ENCODE assay signal across 10 cellular contexts in genomic region chr7:1670894-1671875, GRCh38. TPM values are rescaled to one million over a fixed set of nuclear protein-coding genes. Genes with fewer than 3 reads are reported as not detected.
DNase-seq lines count a peak whose midpoint lies in the region; ATAC-seq and TF ChIP-seq lines count a peak whose summit lies in the region.
"Had no signal": no experiment of that assay in that cellular context is flagged by ENCODE, and none has a peak within 500 bp of the region (broad histone marks: within the 10 kb centered on the region; RNA-seq: fewer than 3 reads in every experiment).

No MANE protein-coding gene starts in this region.

- POLR2A ChIA-PET in A673 (lab: Charles Lee; ENCODE audit: low non-redundant PET): no interaction called here

- intact Hi-C loops in A673 (cut with micrococcal nuclease; ENCODE audit: unreplicated experiment): no loop called here

- peak overlapping the region; percentile 36 for H3K4me3 ChIP-seq in A673 (ENCODE audit: low read depth, low read length, poor library complexity, severe bottlenecking)
- H3K4me3 ChIP-seq in HUES6 (ENCODE audit: low read depth, low read length): peak overlapping the region; percentile 73
- H3K4me3 ChIP-seq in cardiac muscle cell: peak overlapping the region; percentile 60

- peaks cover 15% of the 10 kb centered on the region for H3K4me1 Mint-ChIP-seq in nephron

- no peak overlapping the region for H3K27ac Mint-ChIP-seq in nephron
- H3K27ac Mint-ChIP-seq: CD4-positive, alpha-beta T cell had no signal

- CTCF ChIA-PET in A673 (lab: Charles Lee): no interaction called here

- H3K36me3 Mint-ChIP-seq in nephron (ENCODE audit: low read depth): no peaks in the 10 kb centered on the region

- H3K36me3 ChIP-seq in A673 (ENCODE audit: insufficient read depth, low read length, poor library complexity, severe bottlenecking) (no peaks in the 10 kb centered on the region), HUES6 (ENCODE audit: control insufficient read depth, insufficient read depth, low read length) (no peaks in the 10 kb centered on the region), cardiac muscle cell (no peaks in the 10 kb centered on the region)

- H3K27me3 ChIP-seq in A673 (replicated peaks; ENCODE audit: insufficient read depth, low read depth, low read length, poor library complexity) (peaks cover 78% of the 10 kb centered on the region), HUES6 (ENCODE audit: control insufficient read depth, insufficient read depth, low read length) (peaks cover 55% of the 10 kb centered on the region), cardiac muscle cell (no peaks in the 10 kb centered on the region)

- H3K9ac ChIP-seq in HUES6 (ENCODE audit: low read length): no peak overlapping the region

- peaks cover 30% of the 10 kb centered on the region for H3K27me3 Mint-ChIP-seq in nephron (ENCODE audit: low read depth)

- peak overlapping the region; percentile 75 to 78 (median 77) for H3K4me3 Mint-ChIP-seq in nephron
- H3K4me3 Mint-ChIP-seq: CD4-positive, alpha-beta T cell had no signal

- H3K9me3 Mint-ChIP-seq in nephron: no peaks in the 10 kb centered on the region
- H3K9me3 Mint-ChIP-seq: CD4-positive, alpha-beta T cell had no signal

- H3K9me3 ChIP-seq in A673 (ENCODE audit: low read depth, low read length, poor library complexity, severe bottlenecking) (no peaks in the 10 kb centered on the region), HUES6 (ENCODE audit: control insufficient read depth, insufficient read depth, low read depth, low read length) (no peaks in the 10 kb centered on the region), cardiac muscle cell (ENCODE audit: low read depth) (no peaks in the 10 kb centered on the region)

- no TSS peak for BruUV-seq in A673 (replicated peaks; lab: Mats Ljungman, UMichigan)

- TF ChIP-seq CTCF in A673 (conservative IDR thresholded peaks at IDR 0.05; ENCODE audit: low read depth, low read length) (no peak), cardiac muscle cell (IDR thresholded peaks at IDR 0.05; ENCODE audit: low read depth, low read length) (no peak), nephron (IDR thresholded peaks at IDR 0.05; ENCODE audit: unreplicated experiment in 3 of 3) (no peak)

- H3K27ac ChIP-seq in A673 (ENCODE audit: low read depth, low read length, poor library complexity, severe bottlenecking) (no peak overlapping the region), HUES6 (ENCODE audit: low read depth, low read length) (no peak overlapping the region), cardiac muscle cell (no peak overlapping the region)

- peaks cover 15% of the 10 kb centered on the region for H3K4me1 ChIP-seq in A673 (ENCODE audit: insufficient read depth, low read length, poor library complexity, severe bottlenecking)
- H3K4me1 ChIP-seq in HUES6 (ENCODE audit: control insufficient read depth, insufficient read depth, low read length): peaks cover 13% of the 10 kb centered on the region
- H3K4me1 ChIP-seq in cardiac muscle cell (ENCODE audit: low read depth): peaks cover 19% of the 10 kb centered on the region

- ATAC-seq in GM21825 (IDR thresholded peaks at IDR 0.05; ENCODE audit: unreplicated experiment): no peak

- DNase-seq in A673 (ENCODE audit: low spot score) (no peak), cardiac muscle cell (ENCODE audit: low read depth in 1 of 2, low spot score in 1 of 2) (no peak), HK-2 (ENCODE audit: unreplicated experiment) (no peak), NCI-H748 (lab: John Stamatoyannopoulos, UW; ENCODE audit: unreplicated experiment) (no peak)
- DNase-seq in stimulated activated CD4-positive, alpha-beta T cell treated with anti-CD3 and anti-CD28 coated beads, Interleukin-1b, Interleukin-23, amount 100 ng/mL, for 48 hours: no peak
- DNase-seq: NK-92 treated with Interleukin-12 subunit alpha and Interleukin-12 subunit beta, amount 100 ng/mL, for 24 hours had no signal

RNA-seq across cellular contexts. Expression of gene ELFN1, which starts 1.1 kb away (rescaled TPM):
- 0.09 TPM in 1 of 2 replicates, not detected in the other for total RNA-seq in A673 (2021)
- total RNA-seq in cardiac muscle cell: 48.7 and 51.6 TPM in 2 replicates
- polyA plus RNA-seq in cardiac muscle cell: 8.9 and 13.4 TPM in 2 replicates
- total RNA-seq: CD4-positive, alpha-beta T cell had no signal

Comparison
In these comparisons a context has a peak if more than half of its experiments do, and no peak if none do; other contexts are left out.
1. RNA of gene ELFN1, which starts 1.1 kb away (total RNA-seq): 48.7 to 51.6 TPM in cardiac muscle cell; 0.09 TPM in A673; every median in the first group is over 10 times any median in the second.
2. Peak in every context shown above with its lines, with median percentiles within 50 percentile points of each other: H3K4me3 ChIP-seq.